In genomic region chr14:59465570-59466150, GRCh38 we compare ENCODE assay signal across 9 cellular contexts. TPM values are rescaled to one million over a fixed set of nuclear protein-coding genes. Genes with fewer than 3 reads are reported as not detected.
DNase-seq lines count a peak whose midpoint lies in the region; ATAC-seq and TF ChIP-seq lines count a peak whose summit lies in the region.
"Had no signal": no experiment of that assay in that cellular context is flagged by ENCODE, and none has a peak within 500 bp of the region (broad histone marks: within the 10 kb centered on the region; RNA-seq: fewer than 3 reads in every experiment).

No MANE protein-coding gene starts in this region.

- peaks cover 0 to 10% of the 10 kb centered on the region in 2 donors for H3K4me1 ChIP-seq in ascending aorta
- peaks cover 5 to 19% of the 10 kb centered on the region in 2 donors for H3K4me1 ChIP-seq in left lung
- H3K4me1 ChIP-seq in suprapubic skin = peaks cover 17% of the 10 kb centered on the region

- TF ChIP-seq CTCF in ascending aorta (IDR thresholded peaks at IDR 0.05) (no peak), left lung (IDR thresholded peaks at IDR 0.05) (no peak), suprapubic skin (IDR thresholded peaks at IDR 0.05) (no peak)

- H3K36me3 ChIP-seq in ascending aorta (peaks cover 0 to 4% of the 10 kb centered on the region in 2 donors), left lung (peaks cover 0 to 5% of the 10 kb centered on the region in 2 donors), suprapubic skin (peaks cover 7% of the 10 kb centered on the region)

- WGBS in suprapubic skin = 73% methylated on average over 10 of the region's 10 CpGs

- H3K36me3 Mint-ChIP-seq in activated CD8-positive, alpha-beta memory T cell treated with anti-CD3 and anti-CD28 coated beads, Interleukin-2, amount 10 ng/mL, durations not matched to agents 7 days and 5 days = no peaks in the 10 kb centered on the region

- no peaks in the 10 kb centered on the region for H3K9me3 ChIP-seq in ascending aorta
- no peaks in the 10 kb centered on the region for H3K9me3 ChIP-seq in left lung
- H3K9me3 ChIP-seq in suprapubic skin = no peaks in the 10 kb centered on the region

- no peaks in the 10 kb centered on the region for H3K9me3 Mint-ChIP-seq in activated CD8-positive, alpha-beta memory T cell treated with anti-CD3 and anti-CD28 coated beads, Interleukin-2, amount 10 ng/mL, durations not matched to agents 7 days and 5 days (ENCODE audit: low read depth)

- no peak for ATAC-seq in activated CD8-positive, alpha-beta memory T cell treated with anti-CD3 and anti-CD28 coated beads, Interleukin-2, amount 10 ng/mL, durations not matched to agents 7 days and 5 days
- ATAC-seq in left lung (no peak), HG03135 (IDR thresholded peaks at IDR 0.05; ENCODE audit: unreplicated experiment) (no peak)

- H3K4me1 Mint-ChIP-seq in activated CD8-positive, alpha-beta memory T cell treated with anti-CD3 and anti-CD28 coated beads, Interleukin-2, amount 10 ng/mL, durations not matched to agents 7 days and 5 days = peaks cover 12% of the 10 kb centered on the region

- intact Hi-C loops in ascending aorta (cut with DNase I) (loop anchor here (1.0 kb wide), 1 partner anchor 19 kb away; the partner anchor contains the start of genes JKAMP and L3HYPDH), left lung (cut with DNase I) (no loop called here)

- H3K4me3 Mint-ChIP-seq in activated CD8-positive, alpha-beta memory T cell treated with anti-CD3 and anti-CD28 coated beads, Interleukin-2, amount 10 ng/mL, durations not matched to agents 7 days and 5 days = peak overlapping the region; percentile 62

- H3K27ac ChIP-seq in ascending aorta (peak overlapping the region; percentile 79 to 93), left lung (no peak overlapping the region), suprapubic skin (no peak overlapping the region)

- no peak for DNase-seq in activated CD8-positive, alpha-beta memory T cell treated with anti-CD3 and anti-CD28 coated beads, Interleukin-2, amount 10 ng/mL, durations not matched to agents 7 days and 5 days
- DNase-seq in activated CD8-positive, alpha-beta memory T cell treated with anti-CD3 and anti-CD28 coated beads for 24 hours = no peak
- no peak for DNase-seq in ascending aorta (ENCODE audit: low spot score in 2 of 2)
- DNase-seq in left lung = no peak
- no peak for DNase-seq in suprapubic skin (ENCODE audit: low spot score in 2 of 2)
- DNase-seq in cerebellar cortex (ENCODE audit: low spot score) = no peak
- no peak for DNase-seq in activated CD4-positive, alpha-beta T cell treated with anti-CD3 and anti-CD28 coated beads, Interleukin-2, amount 50 U/mL, for 48 hours
- DNase-seq: NCI-H2081 treated with DMSO at 0.1 percent for 48 hours had no signal

- H3K4me3 ChIP-seq in ascending aorta (peak overlapping the region; percentile 79 to 93), left lung (peak overlapping the region; percentile 52 to 57), suprapubic skin (peak overlapping the region; percentile 78)

- no peak for TF ChIP-seq EP300 in suprapubic skin (IDR thresholded peaks at IDR 0.05)

- no peaks in the 10 kb centered on the region for H3K27me3 ChIP-seq in ascending aorta
- H3K27me3 ChIP-seq in left lung = peaks cover 0 to 29% of the 10 kb centered on the region in 2 donors
- H3K27me3 ChIP-seq in suprapubic skin = no peaks in the 10 kb centered on the region

- CTCF ChIA-PET in activated CD8-positive, alpha-beta memory T cell treated with anti-CD3 and anti-CD28 coated beads, Interleukin-2, amount 10 ng/mL, durations not matched to agents 7 days and 5 days (lab: Charles Lee) = interaction anchor here (1.0 to 1.5 kb wide), 2 partner anchors 12 to 19 kb away, joined by 3 to 4 read pairs; partner anchors contain the start of genes JKAMP and L3HYPDH

- no peak for TF ChIP-seq POLR2A in suprapubic skin (IDR thresholded peaks at IDR 0.05)

- peaks cover 7% of the 10 kb centered on the region for H3K27me3 Mint-ChIP-seq in activated CD8-positive, alpha-beta memory T cell treated with anti-CD3 and anti-CD28 coated beads, Interleukin-2, amount 10 ng/mL, durations not matched to agents 7 days and 5 days

- no peak overlapping the region for H3K27ac Mint-ChIP-seq in activated CD8-positive, alpha-beta memory T cell treated with anti-CD3 and anti-CD28 coated beads, Interleukin-2, amount 10 ng/mL, durations not matched to agents 7 days and 5 days

RNA-seq across cellular contexts. Expression of gene GPR135, which starts 0.5 kb away (rescaled TPM):
- 1 to 10 TPM; 1.3 to 2.1 TPM for total RNA-seq in activated CD8-positive, alpha-beta memory T cell treated with anti-CD3 and anti-CD28 coated beads, Interleukin-2, amount 10 ng/mL, durations not matched to agents 7 days and 5 days
- total RNA-seq in ascending aorta (4.7 TPM), left lung (1 to 10 TPM; 1.7 to 2.6 TPM), suprapubic skin (1 to 10 TPM; 1.3 to 5.9 (median 2.4) TPM)

RNA-seq across cellular contexts. Expression of gene L3HYPDH, which starts 18.5 kb away (rescaled TPM):
- total RNA-seq in activated CD8-positive, alpha-beta memory T cell treated with anti-CD3 and anti-CD28 coated beads, Interleukin-2, amount 10 ng/mL, durations not matched to agents 7 days and 5 days = 10 to 100 TPM; 11.0 to 26.7 TPM
- 35.0 TPM for total RNA-seq in ascending aorta
- total RNA-seq in left lung = 10 to 100 TPM; 15.8 to 21.2 TPM
- total RNA-seq in suprapubic skin = 10 to 100 TPM; 15.3 to 59.1 (median 23.3) TPM

RNA-seq across cellular contexts. Expression of gene JKAMP, which starts 18.7 kb away (rescaled TPM):
- 10 to 100 TPM; 20.3 to 25.0 TPM for total RNA-seq in activated CD8-positive, alpha-beta memory T cell treated with anti-CD3 and anti-CD28 coated beads, Interleukin-2, amount 10 ng/mL, durations not matched to agents 7 days and 5 days
- 28.2 TPM for total RNA-seq in ascending aorta
- 10 to 100 TPM; 41.6 to 53.3 TPM for total RNA-seq in left lung
- 10 to 100 TPM; 49.8 to 56.7 (median 53.5) TPM for total RNA-seq in suprapubic skin

Comparison
In these comparisons a context has a peak if more than half of its experiments do, and no peak if none do; other contexts are left out.
1. H3K27ac ChIP-seq: peak in ascending aorta (2 of 2); none in left lung (0 of 2) and suprapubic skin (single experiment).
2. Peak in every context shown above with its lines, with median percentiles within 50 percentile points of each other: H3K4me3 ChIP-seq.